ENCODE assay signal across 17 cellular contexts in genomic region chr4:15706646-15707362, GRCh38.
"Had no signal": no experiment of that assay in that cellular context is flagged by ENCODE, and none has a peak within 500 bp of the region (broad histone marks: within the 10 kb centered on the region; RNA-seq: fewer than 3 reads in every experiment).

No MANE protein-coding gene starts in this region.

- H3K9me3 ChIP-seq: mucosa of descending colon, right atrium auricular region, upper lobe of left lung had no signal

- H3K36me3 ChIP-seq: right atrium auricular region, upper lobe of left lung, WERI-Rb-1 had no signal

- FAIRE-seq: astrocyte had no signal

- H3K4me2 ChIP-seq: smooth muscle cell had no signal

- DNase-seq: activated CD4-positive, alpha-beta memory T cell treated with anti-CD3 and anti-CD28 coated beads for 36 hours; activated CD4-positive, alpha-beta T cell treated with anti-CD3 and anti-CD28 coated beads for 36 hours; activated CD8-positive, alpha-beta memory T cell treated with anti-CD3 and anti-CD28 coated beads, Interleukin-2, amount 10 ng/mL, durations not matched to agents 7 days and 5 days; activated naive CD4-positive, alpha-beta T cell treated with anti-CD3 and anti-CD28 coated beads for 36 hours; activated naive CD8-positive, alpha-beta T cell treated with anti-CD3 and anti-CD28 coated beads, Interleukin-2, amount 50 U/mL, for 24 hours; activated T-cell treated with anti-CD3 and anti-CD28 coated beads, Interleukin-2, amount 50 U/mL, for 1 hour; dorsolateral prefrontal cortex; foreskin melanocyte; head of caudate nucleus; mucosa of descending colon; naive thymus-derived CD4-positive, alpha-beta T cell; stimulated activated naive CD8-positive, alpha-beta T cell treated with anti-CD3 and anti-CD28 coated beads, Interleukin-15, Interleukin-2, amounts not matched to agents 100 U/mL and 50 U/mL, for 24 hours; upper lobe of left lung; WERI-Rb-1 had no signal

- H3K27me3 ChIP-seq: dorsolateral prefrontal cortex, right atrium auricular region, upper lobe of left lung had no signal

- H3K4me3 ChIP-seq: mucosa of descending colon, right atrium auricular region, smooth muscle cell, upper lobe of left lung had no signal

- ATAC-seq: activated CD4-positive, alpha-beta T cell treated with anti-CD3 and anti-CD28 coated beads for 36 hours; activated CD8-positive, alpha-beta memory T cell treated with anti-CD3 and anti-CD28 coated beads, Interleukin-2, amount 10 ng/mL, durations not matched to agents 7 days and 5 days; activated naive CD8-positive, alpha-beta T cell treated with anti-CD3 and anti-CD28 coated beads, Interleukin-2, amount 50 U/mL, for 24 hours; mucosa of descending colon; naive thymus-derived CD4-positive, alpha-beta T cell; stimulated activated naive CD8-positive, alpha-beta T cell treated with anti-CD3 and anti-CD28 coated beads, Interleukin-15, Interleukin-2, amounts not matched to agents 100 U/mL and 50 U/mL, for 24 hours had no signal

- H3K27ac ChIP-seq: upper lobe of left lung, WERI-Rb-1 had no signal
